Comparison of ENCODE assay signal across 10 cellular contexts in the genomic region with DNA sequence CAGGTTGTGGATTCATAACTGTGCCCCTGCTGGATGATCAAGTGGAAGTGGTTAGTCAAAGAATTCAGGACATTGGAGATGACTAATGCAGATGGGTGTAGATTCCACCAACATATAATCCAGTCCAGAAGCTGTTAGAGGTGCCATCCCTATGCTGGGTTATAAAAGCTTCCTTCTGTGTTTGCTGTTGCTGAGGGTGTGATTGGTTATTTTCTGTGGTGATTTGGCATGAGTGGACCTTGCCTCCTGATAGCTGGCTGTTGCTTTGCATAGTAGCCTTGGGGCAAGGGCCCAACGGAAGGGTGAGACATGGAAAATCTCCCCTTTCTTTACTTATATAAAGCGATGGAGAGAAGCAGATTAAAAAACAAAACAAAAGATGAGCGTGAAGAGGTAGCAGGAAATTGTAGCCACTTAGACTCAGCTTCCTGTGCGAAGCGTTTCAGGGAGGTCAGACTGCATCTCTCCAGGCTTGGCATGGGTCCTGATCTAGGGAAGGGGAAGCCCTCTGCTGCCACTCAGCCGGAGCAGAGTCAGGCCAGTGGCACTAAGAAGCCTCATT.
A peak's percentile ranks its signal among the peaks of the same experiment; 100 is the strongest.
DNase-seq lines count a peak whose midpoint lies in the region; ATAC-seq and TF ChIP-seq lines count a peak whose summit lies in the region.
"Had no signal": no experiment of that assay in that cellular context is flagged by ENCODE, and none has a peak within 500 bp of the region (broad histone marks: within the 10 kb centered on the region; RNA-seq: fewer than 3 reads in every experiment).

No MANE protein-coding gene starts in this region.

- H3K9me3 ChIP-seq in adrenal gland (replicated peaks in 1 of 3) = no peaks in the 10 kb centered on the region

- H3K27me3 ChIP-seq in adrenal gland = no peaks in the 10 kb centered on the region
- H3K27me3 ChIP-seq: cardiac muscle cell had no signal

- 23 to 26% (median 25%) methylated on average over 6 of the region's 6 CpGs for WGBS in adrenal gland, 4 donors

- peak overlapping the region; percentile 17 to 73 (median 32) for H3K27ac ChIP-seq in adrenal gland
- peak overlapping the region; percentile 80 for H3K27ac ChIP-seq in substantia nigra (ENCODE audit: low read depth, low read length, poor library complexity, severe bottlenecking)
- H3K27ac ChIP-seq: 22Rv1, cardiac muscle cell had no signal

- no peaks in the 10 kb centered on the region for H3K36me3 ChIP-seq in adrenal gland (replicated peaks in 1 of 2)
- H3K36me3 ChIP-seq: cardiac muscle cell had no signal

- no peak overlapping the region for H3K4me3 ChIP-seq in adrenal gland
- H3K4me3 ChIP-seq: cardiac muscle cell had no signal

- intact Hi-C loops in adrenal gland (cut with DNase I) = no loop called here
- intact Hi-C loops in left cardiac atrium (cut with DNase I) = no loop called here

- DNase-seq in DMS53 (lab: John Stamatoyannopoulos, UW) (peak; percentile 4), DMS53 treated with DMSO at 0.1 percent for 48 hours (lab: John Stamatoyannopoulos, UW; ENCODE audit: unreplicated experiment) (no peak), adrenal gland (peak; percentile 57 to 77 (median 68)), left cardiac atrium (peak; percentile 40), substantia nigra (lab: John Stamatoyannopoulos, UW) (peak in 31 of 49 donors; percentile 14 to 69 (median 40))
- DNase-seq in stimulated activated CD4-positive, alpha-beta T cell treated with anti-CD3 and anti-CD28 coated beads, Interleukin-12 subunit alpha, Interleukin-12 subunit beta, amount 100 ng/mL, for 4 hours = no peak

- H3K4me1 ChIP-seq in adrenal gland (replicated peaks in 1 of 2) = peaks cover 9 to 18% of the 10 kb centered on the region in 2 donors

- no peak for TF ChIP-seq CTCF in adrenal gland (IDR thresholded peaks at IDR 0.05)

- ATAC-seq in left cardiac atrium = peak; percentile 67 to 88
- no peak for ATAC-seq in HG02884 (IDR thresholded peaks at IDR 0.05; ENCODE audit: unreplicated experiment)
- no peak for ATAC-seq in GM21528 (IDR thresholded peaks at IDR 0.05; ENCODE audit: low FRiP score, unreplicated experiment)

- peak in 1 of 2 donors; percentile 8 for TF ChIP-seq POLR2A in adrenal gland (IDR thresholded peaks at IDR 0.05)

Comparison
In these comparisons a context has a peak if more than half of its experiments do, and no peak if none do; other contexts are left out.
1. DNase-seq: peak in DMS53 (single experiment), adrenal gland (7 of 7), left cardiac atrium (single experiment) and substantia nigra (31 of 49); none in DMS53 treated with DMSO at 0.1 percent for 48 hours (single experiment) and stimulated activated CD4-positive, alpha-beta T cell treated with anti-CD3 and anti-CD28 coated beads, Interleukin-12 subunit alpha, Interleukin-12 subunit beta, amount 100 ng/mL, for 4 hours (single experiment).
2. ATAC-seq: peak in left cardiac atrium (2 of 2); none in HG02884 (single experiment) and GM21528 (single experiment).